ENCODE assay signal across 1 cellular context in the genomic region with DNA sequence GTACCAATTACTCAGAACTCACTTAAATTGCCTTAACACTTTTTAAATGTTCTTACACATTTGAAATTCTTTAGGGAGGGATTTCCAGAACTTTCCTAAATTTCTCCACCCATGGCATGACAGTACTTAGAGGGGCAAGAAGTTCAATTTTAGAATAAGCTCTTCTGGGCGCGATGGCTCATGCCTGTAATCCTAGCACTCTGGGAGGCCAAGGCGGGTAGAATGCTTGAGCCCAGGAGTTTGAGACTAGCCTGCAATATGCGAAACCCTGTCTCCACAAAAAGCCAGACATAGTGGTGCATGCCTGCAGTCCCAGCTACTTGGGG.
TF ChIP-seq lines count a peak whose summit lies in the region.

No MANE protein-coding gene starts in this region.

TF ChIP-seq in GM23338, 12 proteins besides CTCF, POLR2A, EP300 and RAD21 (continued from another document):
- TF ChIP-seq, protein P1, sequence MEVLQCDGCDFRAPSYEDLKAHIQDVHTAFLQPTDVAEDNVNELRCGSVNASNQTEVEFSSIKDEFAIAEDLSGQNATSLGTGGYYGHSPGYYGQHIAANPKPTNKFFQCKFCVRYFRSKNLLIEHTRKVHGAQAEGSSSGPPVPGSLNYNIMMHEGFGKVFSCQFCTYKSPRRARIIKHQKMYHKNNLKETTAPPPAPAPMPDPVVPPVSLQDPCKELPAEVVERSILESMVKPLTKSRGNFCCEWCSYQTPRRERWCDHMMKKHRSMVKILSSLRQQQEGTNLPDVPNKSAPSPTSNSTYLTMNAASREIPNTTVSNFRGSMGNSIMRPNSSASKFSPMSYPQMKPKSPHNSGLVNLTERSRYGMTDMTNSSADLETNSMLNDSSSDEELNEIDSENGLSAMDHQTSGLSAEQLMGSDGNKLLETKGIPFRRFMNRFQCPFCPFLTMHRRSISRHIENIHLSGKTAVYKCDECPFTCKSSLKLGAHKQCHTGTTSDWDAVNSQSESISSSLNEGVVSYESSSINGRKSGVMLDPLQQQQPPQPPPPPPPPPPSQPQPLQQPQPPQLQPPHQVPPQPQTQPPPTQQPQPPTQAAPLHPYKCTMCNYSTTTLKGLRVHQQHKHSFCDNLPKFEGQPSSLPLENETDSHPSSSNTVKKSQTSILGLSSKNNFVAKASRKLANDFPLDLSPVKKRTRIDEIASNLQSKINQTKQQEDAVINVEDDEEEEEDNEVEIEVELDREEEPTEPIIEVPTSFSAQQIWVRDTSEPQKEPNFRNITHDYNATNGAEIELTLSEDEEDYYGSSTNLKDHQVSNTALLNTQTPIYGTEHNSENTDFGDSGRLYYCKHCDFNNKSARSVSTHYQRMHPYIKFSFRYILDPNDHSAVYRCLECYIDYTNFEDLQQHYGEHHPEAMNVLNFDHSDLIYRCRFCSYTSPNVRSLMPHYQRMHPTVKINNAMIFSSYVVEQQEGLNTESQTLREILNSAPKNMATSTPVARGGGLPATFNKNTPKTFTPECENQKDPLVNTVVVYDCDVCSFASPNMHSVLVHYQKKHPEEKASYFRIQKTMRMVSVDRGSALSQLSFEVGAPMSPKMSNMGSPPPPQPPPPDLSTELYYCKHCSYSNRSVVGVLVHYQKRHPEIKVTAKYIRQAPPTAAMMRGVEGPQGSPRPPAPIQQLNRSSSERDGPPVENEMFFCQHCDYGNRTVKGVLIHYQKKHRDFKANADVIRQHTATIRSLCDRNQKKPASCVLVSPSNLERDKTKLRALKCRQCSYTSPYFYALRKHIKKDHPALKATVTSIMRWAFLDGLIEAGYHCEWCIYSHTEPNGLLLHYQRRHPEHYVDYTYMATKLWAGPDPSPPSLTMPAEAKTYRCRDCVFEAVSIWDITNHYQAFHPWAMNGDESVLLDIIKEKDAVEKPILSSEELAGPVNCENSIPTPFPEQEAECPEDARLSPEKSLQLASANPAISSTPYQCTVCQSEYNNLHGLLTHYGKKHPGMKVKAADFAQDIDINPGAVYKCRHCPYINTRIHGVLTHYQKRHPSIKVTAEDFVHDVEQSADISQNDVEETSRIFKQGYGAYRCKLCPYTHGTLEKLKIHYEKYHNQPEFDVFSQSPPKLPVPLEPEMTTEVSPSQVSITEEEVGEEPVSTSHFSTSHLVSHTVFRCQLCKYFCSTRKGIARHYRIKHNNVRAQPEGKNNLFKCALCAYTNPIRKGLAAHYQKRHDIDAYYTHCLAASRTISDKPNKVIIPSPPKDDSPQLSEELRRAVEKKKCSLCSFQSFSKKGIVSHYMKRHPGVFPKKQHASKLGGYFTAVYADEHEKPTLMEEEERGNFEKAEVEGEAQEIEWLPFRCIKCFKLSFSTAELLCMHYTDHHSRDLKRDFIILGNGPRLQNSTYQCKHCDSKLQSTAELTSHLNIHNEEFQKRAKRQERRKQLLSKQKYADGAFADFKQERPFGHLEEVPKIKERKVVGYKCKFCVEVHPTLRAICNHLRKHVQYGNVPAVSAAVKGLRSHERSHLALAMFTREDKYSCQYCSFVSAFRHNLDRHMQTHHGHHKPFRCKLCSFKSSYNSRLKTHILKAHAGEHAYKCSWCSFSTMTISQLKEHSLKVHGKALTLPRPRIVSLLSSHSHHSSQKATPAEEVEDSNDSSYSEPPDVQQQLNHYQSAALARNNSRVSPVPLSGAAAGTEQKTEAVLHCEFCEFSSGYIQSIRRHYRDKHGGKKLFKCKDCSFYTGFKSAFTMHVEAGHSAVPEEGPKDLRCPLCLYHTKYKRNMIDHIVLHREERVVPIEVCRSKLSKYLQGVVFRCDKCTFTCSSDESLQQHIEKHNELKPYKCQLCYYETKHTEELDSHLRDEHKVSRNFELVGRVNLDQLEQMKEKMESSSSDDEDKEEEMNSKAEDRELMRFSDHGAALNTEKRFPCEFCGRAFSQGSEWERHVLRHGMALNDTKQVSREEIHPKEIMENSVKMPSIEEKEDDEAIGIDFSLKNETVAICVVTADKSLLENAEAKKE (CRISPR knock-in tag; IDR thresholded peaks at IDR 0.05), result no peak
- TF ChIP-seq EZH2 (IDR thresholded peaks at IDR 0.05; ENCODE audit: low read depth, unreplicated experiment), result no peak
- no peak for TF ChIP-seq CREB1 (CRISPR knock-in tag; IDR thresholded peaks at IDR 0.05; ENCODE audit: low read depth)
- no peak for TF ChIP-seq NANOG (IDR thresholded peaks at IDR 0.05; ENCODE audit: borderline replicate concordance)
